ENCODE assay signal across 17 cellular contexts in genomic region chr9:99497641-99498040, GRCh38.
"Had no signal": no experiment of that assay in that cellular context is flagged by ENCODE, and none has a peak within 500 bp of the region (broad histone marks: within the 10 kb centered on the region; RNA-seq: fewer than 3 reads in every experiment).

No MANE protein-coding gene starts in this region.

- H3K27ac Mint-ChIP-seq: activated CD4-positive, alpha-beta T cell treated with anti-CD3 and anti-CD28 coated beads, Interleukin-2, amount 10 ng/mL, durations not matched to agents 7 days and 5 days; activated CD8-positive, alpha-beta T cell treated with anti-CD3 and anti-CD28 coated beads, Interleukin-2, amount 10 ng/mL, durations not matched to agents 7 days and 5 days; activated naive CD8-positive, alpha-beta T cell treated with anti-CD3 and anti-CD28 coated beads for 36 hours; activated T-cell treated with anti-CD3 and anti-CD28 coated beads, Interleukin-2, amount 50 U/mL, for 24 hours; activated T-helper 2 cell treated with anti-CD3 and anti-CD28 coated beads, Interferon-gamma antibody, Interleukin-2, Interleukin-4, amounts not matched to agents 10 μg/mL and 5 μg/mL and 100 μg/mL, durations not matched to agents 14 hours and 24 hours and 36 hours; neural progenitor cell; stimulated activated naive CD8-positive, alpha-beta T cell treated with anti-CD3 and anti-CD28 coated beads, Interleukin-15, amount 100 ng/mL, for 72 hours had no signal

- H3K9me3 ChIP-seq: heart left ventricle, mucosa of descending colon, tibial artery had no signal

- H3K36me3 ChIP-seq: heart left ventricle, neural progenitor cell, tibial artery had no signal

- H3K9ac ChIP-seq: neural progenitor cell had no signal

- DNase-seq: activated CD4-positive, alpha-beta T cell treated with anti-CD3 and anti-CD28 coated beads, Interleukin-2, amount 10 ng/mL, durations not matched to agents 7 days and 5 days; activated CD4-positive, CD25-positive, alpha-beta regulatory T cell treated with anti-CD3 and anti-CD28 coated beads, Interleukin-2, amount 50 U/mL, for 72 hours; activated CD8-positive, alpha-beta T cell treated with anti-CD3 and anti-CD28 coated beads, Interleukin-2, amount 10 ng/mL, durations not matched to agents 7 days and 5 days; activated naive CD4-positive, alpha-beta T cell treated with Interleukin-2 at 50 U/mL for 16 hours; activated naive CD8-positive, alpha-beta T cell treated with anti-CD3 and anti-CD28 coated beads for 36 hours; activated T-cell treated with anti-CD3 and anti-CD28 coated beads, Interleukin-2, amount 50 U/mL, for 24 hours; cortex of kidney; heart left ventricle; left cardiac atrium; mesendoderm; mucosa of descending colon; stimulated activated CD4-positive, alpha-beta T cell treated with anti-CD3 and anti-CD28 coated beads, Interleukin-4, amount 100 ng/mL, for 4 hours; stimulated activated naive CD8-positive, alpha-beta T cell treated with anti-CD3 and anti-CD28 coated beads, Interleukin-15, amount 100 ng/mL, for 72 hours; tibial artery had no signal

- H3K9me3 Mint-ChIP-seq: activated CD4-positive, alpha-beta T cell treated with anti-CD3 and anti-CD28 coated beads, Interleukin-2, amount 10 ng/mL, durations not matched to agents 7 days and 5 days; activated T-helper 2 cell treated with anti-CD3 and anti-CD28 coated beads, Interferon-gamma antibody, Interleukin-2, Interleukin-4, amounts not matched to agents 10 μg/mL and 5 μg/mL and 100 μg/mL, durations not matched to agents 14 hours and 24 hours and 36 hours had no signal

- H3K4me3 ChIP-seq: heart left ventricle, mucosa of descending colon, neural progenitor cell, tibial artery had no signal

- H3K27ac ChIP-seq: heart left ventricle, neural progenitor cell, tibial artery, VCaP had no signal

- H3K4me1 ChIP-seq: heart left ventricle, neural progenitor cell, tibial artery had no signal

- H3K27me3 ChIP-seq: heart left ventricle, neural progenitor cell, tibial artery had no signal

- H2AFZ ChIP-seq: neural progenitor cell had no signal

- H3K36me3 Mint-ChIP-seq: activated naive CD8-positive, alpha-beta T cell treated with anti-CD3 and anti-CD28 coated beads for 36 hours had no signal

- H3K4me2 ChIP-seq: neural progenitor cell had no signal

- H3K4me1 Mint-ChIP-seq: activated CD4-positive, alpha-beta T cell treated with anti-CD3 and anti-CD28 coated beads, Interleukin-2, amount 10 ng/mL, durations not matched to agents 7 days and 5 days; activated naive CD8-positive, alpha-beta T cell treated with anti-CD3 and anti-CD28 coated beads for 36 hours; stimulated activated naive CD8-positive, alpha-beta T cell treated with anti-CD3 and anti-CD28 coated beads, Interleukin-15, amount 100 ng/mL, for 72 hours had no signal

- H3K4me3 Mint-ChIP-seq: activated CD4-positive, alpha-beta T cell treated with anti-CD3 and anti-CD28 coated beads, Interleukin-2, amount 10 ng/mL, durations not matched to agents 7 days and 5 days; activated CD8-positive, alpha-beta T cell treated with anti-CD3 and anti-CD28 coated beads, Interleukin-2, amount 10 ng/mL, durations not matched to agents 7 days and 5 days; activated naive CD8-positive, alpha-beta T cell treated with anti-CD3 and anti-CD28 coated beads for 36 hours; activated T-cell treated with anti-CD3 and anti-CD28 coated beads, Interleukin-2, amount 50 U/mL, for 24 hours; neural progenitor cell; stimulated activated naive CD8-positive, alpha-beta T cell treated with anti-CD3 and anti-CD28 coated beads, Interleukin-15, amount 100 ng/mL, for 72 hours had no signal
